Comparison of ENCODE assay signal across 1 cellular context in genomic region chr12:56359851-56360767, GRCh38.
TF ChIP-seq lines count a peak whose summit lies in the region.

TSS of gene STAT2 (minus strand) at chr12:56360107. CDS start at chr12:56356571, 3,536 bp downstream.

TF ChIP-seq in HepG2, 621 proteins besides CTCF, POLR2A, EP300 and RAD21 (continued from another document and continues in another):
- TF ChIP-seq ZBTB26 (CRISPR knock-in tag; IDR thresholded peaks at IDR 0.05; ENCODE audit: borderline replicate concordance) (peak; percentile 71; the same call in 1 of the 2 replicates), ZNF580 (CRISPR knock-in tag; IDR thresholded peaks at IDR 0.05; ENCODE audit: borderline replicate concordance, low read depth) (peak; percentile 30; the same call in 1 of the 2 replicates), THAP9 (CRISPR knock-in tag; IDR thresholded peaks at IDR 0.05; ENCODE audit: borderline replicate concordance) (peak; percentile 51; the same call in 1 of the 2 replicates), KMT2B (CRISPR knock-in tag; IDR thresholded peaks at IDR 0.05) (peak; percentile 86), ZNF766 (CRISPR knock-in tag; IDR thresholded peaks at IDR 0.05; ENCODE audit: borderline replicate concordance) (0 out of 2 replicates have a peak, but pooled peaks have one; percentile 49), YY1 (IDR thresholded peaks at IDR 0.05; ENCODE audit: insufficient read depth, insufficient replicate concordance, low read depth, low read length) (peak; percentile 15), MYC (CRISPR knock-in tag; IDR thresholded peaks at IDR 0.05; ENCODE audit: borderline replicate concordance) (peak; percentile 46; the same call in 1 of the 2 replicates), ZNF878 (CRISPR knock-in tag; IDR thresholded peaks at IDR 0.05) (peak; percentile 81), ZNF362 (CRISPR knock-in tag; IDR thresholded peaks at IDR 0.05; ENCODE audit: borderline replicate concordance) (peak; percentile 82), GFI1 (CRISPR knock-in tag; IDR thresholded peaks at IDR 0.05; ENCODE audit: borderline replicate concordance) (0 out of 2 replicates have a peak, but pooled peaks have one; percentile 26), NRL (CRISPR knock-in tag; IDR thresholded peaks at IDR 0.05; ENCODE audit: borderline replicate concordance) (peak; percentile 17; the same call in 1 of the 2 replicates), NR2F2 (IDR thresholded peaks at IDR 0.05; ENCODE audit: borderline replicate concordance, low read depth) (no peak), ZNF724P (CRISPR knock-in tag; IDR thresholded peaks at IDR 0.05; ENCODE audit: borderline replicate concordance) (0 out of 2 replicates have a peak, but pooled peaks have one; percentile 42), ZFY (CRISPR knock-in tag; IDR thresholded peaks at IDR 0.05) (peak; percentile 37), REPIN1 (CRISPR knock-in tag; IDR thresholded peaks at IDR 0.05; ENCODE audit: borderline replicate concordance, low read depth) (peak; percentile 63; the same call in 1 of the 2 replicates), CREB1 (IDR thresholded peaks at IDR 0.05) (peak; percentile 58), CREB1 (CRISPR knock-in tag; IDR thresholded peaks at IDR 0.05) (peak; percentile 76), ZNF451 (CRISPR knock-in tag; IDR thresholded peaks at IDR 0.05) (peak; percentile 50; the same call in 1 of the 2 replicates), PAXIP1 (CRISPR knock-in tag; conservative IDR thresholded peaks at IDR 0.05) (peak; percentile 70), MXD1 (CRISPR knock-in tag; IDR thresholded peaks at IDR 0.05) (0 out of 2 replicates have a peak, but pooled peaks have one; percentile 24), SATB2 (CRISPR knock-in tag; IDR thresholded peaks at IDR 0.05) (peak; percentile 56; the same call in 1 of the 2 replicates), FOXP4 (CRISPR knock-in tag; IDR thresholded peaks at IDR 0.05) (peak; percentile 54; the same call in 1 of the 2 replicates), SIX1 (CRISPR knock-in tag; IDR thresholded peaks at IDR 0.05; ENCODE audit: borderline replicate concordance) (0 out of 2 replicates have a peak, but pooled peaks have one; percentile 26), ATF1 (CRISPR knock-in tag; IDR thresholded peaks at IDR 0.05) (peak; percentile 82), ZNF335 (CRISPR knock-in tag; IDR thresholded peaks at IDR 0.05) (peak; percentile 26; the same call in 1 of the 2 replicates), ZNF44 (CRISPR knock-in tag; IDR thresholded peaks at IDR 0.05) (no peak), RFX5 (IDR thresholded peaks at IDR 0.05; ENCODE audit: low read depth, low read length) (peak; percentile 44; the same call in 1 of the 2 replicates), NONO (IDR thresholded peaks at IDR 0.05) (no peak), NONO (CRISPR knock-in tag; conservative IDR thresholded peaks at IDR 0.05) (peak; percentile 56; the same call in 1 of the 2 replicates), ZNF773 (CRISPR knock-in tag; IDR thresholded peaks at IDR 0.05; ENCODE audit: borderline replicate concordance) (no peak), ARNTL (CRISPR knock-in tag; IDR thresholded peaks at IDR 0.05) (peak; percentile 68; the same call in 1 of the 2 replicates), ZNF597 (CRISPR knock-in tag; IDR thresholded peaks at IDR 0.05) (no peak), PAWR (CRISPR knock-in tag; IDR thresholded peaks at IDR 0.05; ENCODE audit: borderline replicate concordance) (no peak), MTF1 (CRISPR knock-in tag; IDR thresholded peaks at IDR 0.05) (no peak), ZNF639 (CRISPR knock-in tag; conservative IDR thresholded peaks at IDR 0.05) (no peak), HBP1 (CRISPR knock-in tag; IDR thresholded peaks at IDR 0.05; ENCODE audit: low read depth) (peak; percentile 42; the same call in 1 of the 2 replicates), MIER3 (CRISPR knock-in tag; IDR thresholded peaks at IDR 0.05; ENCODE audit: borderline replicate concordance) (peak; percentile 6; the same call in 1 of the 2 replicates), DMAP1 (CRISPR knock-in tag; IDR thresholded peaks at IDR 0.05) (peak; percentile 56; the same call in 1 of the 2 replicates), GATA4 (IDR thresholded peaks at IDR 0.05; ENCODE audit: borderline replicate concordance, low read depth) (peak; percentile 51; the same call in 1 of the 2 replicates), TFE3 (CRISPR knock-in tag; IDR thresholded peaks at IDR 0.05) (0 out of 2 replicates have a peak, but pooled peaks have one; percentile 37), ZNF207 (IDR thresholded peaks at IDR 0.05; ENCODE audit: borderline replicate concordance) (no peak), ELF1 (CRISPR knock-in tag; IDR thresholded peaks at IDR 0.05) (peak; percentile 73), ZNF746 (CRISPR knock-in tag; IDR thresholded peaks at IDR 0.05) (peak; percentile 78; the same call in 1 of the 2 replicates)
